In genomic region chr14:95895720-95896119, GRCh38 we compare ENCODE assay signal across 10 cellular contexts. TPM values are rescaled to one million over a fixed set of nuclear protein-coding genes. Genes with fewer than 3 reads are reported as not detected.
A peak's percentile ranks its signal among the peaks of the same experiment; 100 is the strongest.
DNase-seq lines count a peak whose midpoint lies in the region; ATAC-seq and TF ChIP-seq lines count a peak whose summit lies in the region.
"Had no signal": no experiment of that assay in that cellular context is flagged by ENCODE, and none has a peak within 500 bp of the region (broad histone marks: within the 10 kb centered on the region; RNA-seq: fewer than 3 reads in every experiment).

No MANE protein-coding gene starts in this region.

- no peaks in the 10 kb centered on the region for H3K9me3 Mint-ChIP-seq in activated naive CD4-positive, alpha-beta T cell treated with anti-CD3 and anti-CD28 coated beads for 36 hours
- no peaks in the 10 kb centered on the region for H3K9me3 Mint-ChIP-seq in nephron
- H3K9me3 Mint-ChIP-seq in effector memory CD8-positive, alpha-beta T cell = no peaks in the 10 kb centered on the region

- TF ChIP-seq CTCF in nephron (IDR thresholded peaks at IDR 0.05; ENCODE audit: unreplicated experiment in 3 of 3) = peak in 2 of 3 experiments; percentile 13
- TF ChIP-seq CTCF in tibial artery (IDR thresholded peaks at IDR 0.05) = peak in 1 of 2 experiments; percentile 4

- no peak overlapping the region for H3K4me3 Mint-ChIP-seq in activated naive CD4-positive, alpha-beta T cell treated with anti-CD3 and anti-CD28 coated beads for 36 hours
- H3K4me3 Mint-ChIP-seq in nephron = no peak overlapping the region
- no peak overlapping the region for H3K4me3 Mint-ChIP-seq in effector memory CD8-positive, alpha-beta T cell

- ATAC-seq in effector memory CD8-positive, alpha-beta T cell (replicated peaks) = no peak
- ATAC-seq in HG03175 (IDR thresholded peaks at IDR 0.05; ENCODE audit: unreplicated experiment) = no peak

- H3K4me1 Mint-ChIP-seq in activated naive CD4-positive, alpha-beta T cell treated with anti-CD3 and anti-CD28 coated beads for 36 hours (ENCODE audit: low read depth) = no peaks in the 10 kb centered on the region
- H3K4me1 Mint-ChIP-seq in nephron = no peaks in the 10 kb centered on the region
- H3K4me1 Mint-ChIP-seq in effector memory CD8-positive, alpha-beta T cell (ENCODE audit: low read depth in 2 of 2) = no peaks in the 10 kb centered on the region

- intact Hi-C loops in activated naive CD4-positive, alpha-beta T cell treated with anti-CD3 and anti-CD28 coated beads for 36 hours (cut with micrococcal nuclease) = no loop called here
- intact Hi-C loops in tibial artery (cut with DNase I; ENCODE audit: low total_unique reads) = no loop called here

- H3K36me3 ChIP-seq in tibial artery = no peaks in the 10 kb centered on the region
- H3K36me3 ChIP-seq: cardiac muscle cell had no signal

- no peak overlapping the region for H3K27ac Mint-ChIP-seq in activated naive CD4-positive, alpha-beta T cell treated with anti-CD3 and anti-CD28 coated beads for 36 hours
- H3K27ac Mint-ChIP-seq in nephron = no peak overlapping the region
- no peak overlapping the region for H3K27ac Mint-ChIP-seq in effector memory CD8-positive, alpha-beta T cell

- no peak overlapping the region for H3K4me3 ChIP-seq in tibial artery
- H3K4me3 ChIP-seq: cardiac muscle cell had no signal

- H3K27me3 Mint-ChIP-seq in activated naive CD4-positive, alpha-beta T cell treated with anti-CD3 and anti-CD28 coated beads for 36 hours (ENCODE audit: low read depth) = peaks cover 13% of the 10 kb centered on the region
- H3K27me3 Mint-ChIP-seq in nephron (ENCODE audit: low read depth) = peaks cover 48% of the 10 kb centered on the region
- peaks cover 34 to 70% of the 10 kb centered on the region in 2 donors for H3K27me3 Mint-ChIP-seq in effector memory CD8-positive, alpha-beta T cell

- H3K9me3 ChIP-seq in tibial artery = no peaks in the 10 kb centered on the region

- CTCF ChIA-PET in activated naive CD4-positive, alpha-beta T cell treated with anti-CD3 and anti-CD28 coated beads for 36 hours (lab: Charles Lee) = interaction anchor here (0.6 to 2.8 kb wide), 2 partner anchors 41 to 98 kb away, joined by 3 to 9 read pairs; no protein-coding TSS in a partner anchor

- peaks cover 0 to 7% of the 10 kb centered on the region in 2 donors for H3K27me3 ChIP-seq in tibial artery

- DNase-seq in EL (peak; percentile 11), HT1080 (ENCODE audit: low read depth) (peak; percentile 17), tibial artery (no peak)
- DNase-seq in activated naive CD4-positive, alpha-beta T cell treated with anti-CD3 and anti-CD28 coated beads for 36 hours = peak; percentile 34
- DNase-seq in effector memory CD8-positive, alpha-beta T cell = no peak
- DNase-seq in effector CD8-positive, alpha-beta T cell (lab: John Stamatoyannopoulos, UW) = no peak

- H3K36me3 Mint-ChIP-seq in activated naive CD4-positive, alpha-beta T cell treated with anti-CD3 and anti-CD28 coated beads for 36 hours (ENCODE audit: low read depth) = no peaks in the 10 kb centered on the region
- no peaks in the 10 kb centered on the region for H3K36me3 Mint-ChIP-seq in nephron (ENCODE audit: low read depth)
- H3K36me3 Mint-ChIP-seq in effector memory CD8-positive, alpha-beta T cell (ENCODE audit: insufficient read depth) = no peaks in the 10 kb centered on the region

- H3K27ac ChIP-seq in tibial artery = no peak overlapping the region
- H3K27ac ChIP-seq: cardiac muscle cell had no signal

- H3K4me1 ChIP-seq in tibial artery = no peaks in the 10 kb centered on the region

RNA-seq across cellular contexts. Expression of gene TUNAR, which starts 19.1 kb away (rescaled TPM):
- total RNA-seq in HT1080 (2014; rRNA removed; shearing (Covaris generic)) = 0.43 TPM in 1 of 2 replicates, not detected in the other
- not detected in 2 replicates for polyA plus RNA-seq in HT1080 (2015; cell fraction: cytosol; rRNA removed)
- not detected in 2 replicates for polyA plus RNA-seq in HT1080 (2015; cell fraction: nucleus; rRNA removed)
- total RNA-seq in activated naive CD4-positive, alpha-beta T cell treated with anti-CD3 and anti-CD28 coated beads for 36 hours = not detected
- total RNA-seq: myocyte had no signal

Comparison
In these comparisons a context has a peak if more than half of its experiments do, and no peak if none do; other contexts are left out.
1. DNase-seq: peak in EL (single experiment), HT1080 (single experiment) and activated naive CD4-positive, alpha-beta T cell treated with anti-CD3 and anti-CD28 coated beads for 36 hours (single experiment); none in effector memory CD8-positive, alpha-beta T cell (0 of 3), tibial artery (0 of 2) and effector CD8-positive, alpha-beta T cell (single experiment).